In the genomic region with DNA sequence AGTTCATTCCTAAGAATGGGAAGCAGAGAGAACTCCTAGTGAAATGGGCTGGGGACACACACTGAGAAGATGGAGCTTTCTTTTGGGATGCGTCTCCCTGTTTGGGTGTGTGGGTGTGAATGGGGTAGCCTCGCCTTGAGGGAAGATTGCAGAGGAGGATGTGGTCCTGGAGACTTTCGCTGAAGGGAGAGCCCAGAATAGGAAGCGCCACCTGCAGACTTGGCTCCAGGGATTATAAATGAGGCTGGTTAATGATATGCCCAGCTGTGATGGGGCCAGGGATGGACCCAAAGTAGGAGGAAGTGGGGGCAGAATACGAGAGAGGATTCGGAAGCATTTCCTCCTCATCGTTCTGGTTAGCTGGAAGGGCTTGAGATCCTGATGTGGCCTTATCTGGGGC, we compare ENCODE assay signal across 18 cellular contexts. TPM values are rescaled to one million over a fixed set of nuclear protein-coding genes. Genes with fewer than 3 reads are reported as not detected.
DNase-seq lines count a peak whose midpoint lies in the region; ATAC-seq and TF ChIP-seq lines count a peak whose summit lies in the region.
"Had no signal": no experiment of that assay in that cellular context is flagged by ENCODE, and none has a peak within 500 bp of the region (broad histone marks: within the 10 kb centered on the region; RNA-seq: fewer than 3 reads in every experiment).

No MANE protein-coding gene starts in this region.

- H3K27me3 Mint-ChIP-seq in activated CD4-positive, alpha-beta T cell treated with anti-CD3 and anti-CD28 coated beads, Interleukin-2, amount 10 ng/mL, durations not matched to agents 7 days and 5 days: no peaks in the 10 kb centered on the region
- no peaks in the 10 kb centered on the region for H3K27me3 Mint-ChIP-seq in effector memory CD8-positive, alpha-beta T cell

- DNase-seq in activated CD4-positive, alpha-beta T cell treated with anti-CD3 and anti-CD28 coated beads, Interleukin-2, amount 10 ng/mL, durations not matched to agents 7 days and 5 days: no peak
- DNase-seq in activated CD4-positive, alpha-beta T cell treated with anti-CD3 and anti-CD28 coated beads for 1 hour: no peak
- DNase-seq in HL-60 (ENCODE audit: low read depth in 1 of 2, low spot score in 1 of 2): no peak
- no peak for DNase-seq in effector memory CD8-positive, alpha-beta T cell
- DNase-seq in retina: peak; percentile 9
- DNase-seq in UCSD-AML1 (lab: John Stamatoyannopoulos, UW; ENCODE audit: unreplicated experiment): no peak
- DNase-seq: activated effector memory CD4-positive, alpha-beta T cell treated with Interleukin-2 at 50 U/mL for 16 hours; amygdala; effector CD8-positive, alpha-beta T cell; head of caudate nucleus; mammary epithelial cell; NCI-H1417; stimulated activated CD4-positive, alpha-beta T cell treated with anti-CD3 and anti-CD28 coated beads, Interleukin-12 subunit alpha, Interleukin-12 subunit beta, amount 100 ng/mL, for 4 hours; thyroid gland had no signal

- peak overlapping the region; percentile 40 for H3K27ac ChIP-seq in HL-60 (replicated peaks)
- H3K27ac ChIP-seq: psoas muscle, thyroid gland had no signal

- CTCF ChIA-PET in activated CD4-positive, alpha-beta T cell treated with anti-CD3 and anti-CD28 coated beads, Interleukin-2, amount 10 ng/mL, durations not matched to agents 7 days and 5 days (lab: Charles Lee): interaction anchor here (1.0 to 1.7 kb wide), 6 partner anchors 9 to 39 kb away, joined by 3 to 12 read pairs (median 4); partner anchors contain the start of gene RELT

- TF ChIP-seq CTCF in HL-60 (IDR thresholded peaks at IDR 0.05; ENCODE audit: insufficient read depth, low read length): no peak

- H3K4me3 ChIP-seq in HL-60 (replicated peaks; ENCODE audit: insufficient read depth, low read length): no peak overlapping the region
- H3K4me3 ChIP-seq: psoas muscle, thyroid gland had no signal

- H3K27ac Mint-ChIP-seq in activated CD4-positive, alpha-beta T cell treated with anti-CD3 and anti-CD28 coated beads, Interleukin-2, amount 10 ng/mL, durations not matched to agents 7 days and 5 days: peak overlapping the region; percentile 25
- peak overlapping the region; percentile 50 to 89 for H3K27ac Mint-ChIP-seq in effector memory CD8-positive, alpha-beta T cell
- H3K27ac Mint-ChIP-seq: WTC11 had no signal

- no peaks in the 10 kb centered on the region for H3K9me3 Mint-ChIP-seq in activated CD4-positive, alpha-beta T cell treated with anti-CD3 and anti-CD28 coated beads, Interleukin-2, amount 10 ng/mL, durations not matched to agents 7 days and 5 days
- no peaks in the 10 kb centered on the region for H3K9me3 Mint-ChIP-seq in effector memory CD8-positive, alpha-beta T cell
- H3K9me3 Mint-ChIP-seq: WTC11 had no signal

- no peak overlapping the region for H3K4me3 Mint-ChIP-seq in activated CD4-positive, alpha-beta T cell treated with anti-CD3 and anti-CD28 coated beads, Interleukin-2, amount 10 ng/mL, durations not matched to agents 7 days and 5 days
- peak overlapping the region in 1 of 2 donors; percentile 55 for H3K4me3 Mint-ChIP-seq in effector memory CD8-positive, alpha-beta T cell
- H3K4me3 Mint-ChIP-seq: WTC11 had no signal

- POLR2A ChIA-PET in activated CD4-positive, alpha-beta T cell treated with anti-CD3 and anti-CD28 coated beads, Interleukin-2, amount 10 ng/mL, durations not matched to agents 7 days and 5 days (lab: Charles Lee): no interaction called here

- no peaks in the 10 kb centered on the region for H3K27me3 ChIP-seq in HL-60 (ENCODE audit: insufficient read depth, poor library complexity, severe bottlenecking)
- H3K27me3 ChIP-seq: thyroid gland had no signal

- no peak for ATAC-seq in effector memory CD8-positive, alpha-beta T cell (replicated peaks)
- no peak for ATAC-seq in esophagus mucosa
- no peak for ATAC-seq in GM18870 (IDR thresholded peaks at IDR 0.05; ENCODE audit: unreplicated experiment)
- ATAC-seq: psoas muscle, WTC11 had no signal

- peaks cover 14% of the 10 kb centered on the region for H3K36me3 Mint-ChIP-seq in activated CD4-positive, alpha-beta T cell treated with anti-CD3 and anti-CD28 coated beads, Interleukin-2, amount 10 ng/mL, durations not matched to agents 7 days and 5 days (ENCODE audit: low read depth)
- peaks cover 96% of the 10 kb centered on the region for H3K36me3 Mint-ChIP-seq in effector memory CD8-positive, alpha-beta T cell (ENCODE audit: insufficient read depth)
- H3K36me3 Mint-ChIP-seq: WTC11 had no signal

- H3K4me1 Mint-ChIP-seq in activated CD4-positive, alpha-beta T cell treated with anti-CD3 and anti-CD28 coated beads, Interleukin-2, amount 10 ng/mL, durations not matched to agents 7 days and 5 days: peaks cover 39% of the 10 kb centered on the region
- peaks cover 24 to 32% of the 10 kb centered on the region in 2 donors for H3K4me1 Mint-ChIP-seq in effector memory CD8-positive, alpha-beta T cell (ENCODE audit: low read depth in 2 of 2)

RNA-seq across cellular contexts. Expression of gene RELT, which starts 13.7 kb away (rescaled TPM):
- total RNA-seq in activated CD4-positive, alpha-beta T cell treated with anti-CD3 and anti-CD28 coated beads, Interleukin-2, amount 10 ng/mL, durations not matched to agents 7 days and 5 days: 10 to 100 TPM; 22.0 to 24.6 TPM
- 3.9 TPM for total RNA-seq in esophagus mucosa
